In genomic region chr15:42547926-42548257, GRCh38 we compare ENCODE assay signal across 8 cellular contexts. TPM values are rescaled to one million over a fixed set of nuclear protein-coding genes. Genes with fewer than 3 reads are reported as not detected.
DNase-seq lines count a peak whose midpoint lies in the region; ATAC-seq, FAIRE-seq and TF ChIP-seq lines count a peak whose summit lies in the region.

No MANE protein-coding gene starts in this region.

- TF ChIP-seq CTCF in Peyer's patch (IDR thresholded peaks at IDR 0.05) (no peak), natural killer cell (IDR thresholded peaks at IDR 0.05) (no peak)

- H3K4me3 ChIP-seq in Peyer's patch, result peak overlapping the region; percentile 67 to 99 (median 94)

- peak in 1 of 3 donors; percentile 11 for ATAC-seq in natural killer cell

- H3K27ac ChIP-seq in Peyer's patch (peak overlapping the region; percentile 79 to 93 (median 92)), epithelial cell of prostate (peak overlapping the region; percentile 70)

- H3K36me3 Mint-ChIP-seq in activated naive CD4-positive, alpha-beta T cell treated with anti-CD3 and anti-CD28 coated beads, Interleukin-2, amount 50 U/mL, for 24 hours, result no peaks in the 10 kb centered on the region
- no peaks in the 10 kb centered on the region for H3K36me3 Mint-ChIP-seq in natural killer cell

- no peak for DNase-seq in activated naive CD4-positive, alpha-beta T cell treated with Interleukin-2 at 50 U/mL for 16 hours
- DNase-seq in Peyer's patch (no peak), epithelial cell of prostate (ENCODE audit: low read depth, low spot score) (no peak), natural killer cell (no peak), RCC 7860 (ENCODE audit: low spot score) (no peak), NCI-H2196 treated with DMSO at 0.1 percent for 48 hours (lab: John Stamatoyannopoulos, UW; ENCODE audit: unreplicated experiment) (no peak), DMS53 treated with DMSO at 0.1 percent for 48 hours (lab: John Stamatoyannopoulos, UW; ENCODE audit: unreplicated experiment) (no peak)

- H3K36me3 ChIP-seq in Peyer's patch, result peaks cover 0 to 27% (median 0%) of the 10 kb centered on the region in 3 donors

- FAIRE-seq in RCC 7860 (lab: Jason Lieb, UNC), result no peak

- peak overlapping the region; percentile 80 for H3K27ac Mint-ChIP-seq in activated naive CD4-positive, alpha-beta T cell treated with anti-CD3 and anti-CD28 coated beads, Interleukin-2, amount 50 U/mL, for 24 hours
- H3K27ac Mint-ChIP-seq in natural killer cell, result peak overlapping the region; percentile 94 to 96

- H3K9me3 Mint-ChIP-seq in activated naive CD4-positive, alpha-beta T cell treated with anti-CD3 and anti-CD28 coated beads, Interleukin-2, amount 50 U/mL, for 24 hours, result no peaks in the 10 kb centered on the region
- no peaks in the 10 kb centered on the region for H3K9me3 Mint-ChIP-seq in natural killer cell

- no peak for TF ChIP-seq POLR2A in Peyer's patch (IDR thresholded peaks at IDR 0.05)

- H3K4me1 Mint-ChIP-seq in activated naive CD4-positive, alpha-beta T cell treated with anti-CD3 and anti-CD28 coated beads, Interleukin-2, amount 50 U/mL, for 24 hours, result peaks cover 49% of the 10 kb centered on the region
- H3K4me1 Mint-ChIP-seq in natural killer cell, result peaks cover 36 to 37% of the 10 kb centered on the region in 2 donors

- no peaks in the 10 kb centered on the region for H3K9me3 ChIP-seq in Peyer's patch

- no peaks in the 10 kb centered on the region for H3K27me3 Mint-ChIP-seq in activated naive CD4-positive, alpha-beta T cell treated with anti-CD3 and anti-CD28 coated beads, Interleukin-2, amount 50 U/mL, for 24 hours
- no peaks in the 10 kb centered on the region for H3K27me3 Mint-ChIP-seq in natural killer cell (ENCODE audit: low read depth in 2 of 2)

- no peaks in the 10 kb centered on the region for H3K27me3 ChIP-seq in Peyer's patch

- intact Hi-C loops in natural killer cell (cut with micrococcal nuclease), result loop anchor here (2.0 to 5.0 kb wide), 4 partner anchors 27 to 103 kb away; partner anchors contain the start of genes SNAP23 and STARD9

- H3K4me1 ChIP-seq in Peyer's patch, result peaks cover 0 to 28% (median 6%) of the 10 kb centered on the region in 4 donors

- H3K4me3 Mint-ChIP-seq in activated naive CD4-positive, alpha-beta T cell treated with anti-CD3 and anti-CD28 coated beads, Interleukin-2, amount 50 U/mL, for 24 hours, result peak overlapping the region; percentile 94
- H3K4me3 Mint-ChIP-seq in natural killer cell, result peak overlapping the region; percentile 99

RNA-seq across cellular contexts. Expression of gene LRRC57, which starts 0.7 kb away (rescaled TPM):
- total RNA-seq in Peyer's patch (10 to 100 TPM; 22.4 to 38.1 (median 33.1) TPM), natural killer cell (10 to 100 TPM; 29.4 to 43.9 (median 29.4) TPM)

RNA-seq across cellular contexts. Expression of gene HAUS2, which starts 0.7 kb away (rescaled TPM):
- total RNA-seq in Peyer's patch (10 to 100 TPM; 12.9 to 21.9 (median 15.1) TPM), natural killer cell (10 to 100 TPM; 24.9 to 26.2 (median 26.1) TPM)

RNA-seq across cellular contexts. Expression of gene STARD9, which starts 27.5 kb away (rescaled TPM):
- total RNA-seq in Peyer's patch (100 to 1,000 TPM in 1 of 4 donors, 10 to 100 TPM in 2, 1 to 10 TPM in 1; 4.2 to 153 (median 20.4) TPM), natural killer cell (10 to 100 TPM; 20.0 to 22.5 (median 20.1) TPM)

RNA-seq across cellular contexts. Expression of gene SNAP23, which starts 52.5 kb away (rescaled TPM):
- total RNA-seq in Peyer's patch (10 to 100 TPM; 64.4 to 80.9 (median 66.8) TPM), natural killer cell (10 to 100 TPM; 72.7 to 85.2 (median 82.7) TPM)

RNA-seq across cellular contexts. Expression of gene ZNF106, which starts 57.0 kb away (rescaled TPM):
- total RNA-seq in Peyer's patch (10 to 100 TPM; 31.7 to 74.3 (median 42.1) TPM), natural killer cell (10 to 100 TPM; 39.6 to 53.1 (median 52.2) TPM)
